11 cellular contexts compared by ENCODE assay signal in genomic region chr1:32353886-32354570, GRCh38. TPM values are rescaled to one million over a fixed set of nuclear protein-coding genes. Genes with fewer than 3 reads are reported as not detected.
DNase-seq lines count a peak whose midpoint lies in the region; ATAC-seq, FAIRE-seq and TF ChIP-seq lines count a peak whose summit lies in the region.
"Had no signal": no experiment of that assay in that cellular context is flagged by ENCODE, and none has a peak within 500 bp of the region (broad histone marks: within the 10 kb centered on the region; RNA-seq: fewer than 3 reads in every experiment).

No MANE protein-coding gene starts in this region.

- H3K4me1 ChIP-seq in liver (ENCODE audit: control insufficient read depth in 4 of 4, insufficient read depth in 4 of 4, low read length in 3 of 4) = peaks cover 7 to 41% (median 24%) of the 10 kb centered on the region in 4 donors
- H3K4me1 ChIP-seq in HepG2 (ENCODE audit: insufficient read depth, low read length) = peaks cover 63% of the 10 kb centered on the region

- CTCF ChIA-PET in HepG2 (lab: Yijun Ruan, JAX; ENCODE audit: low intra/inter-chr PET ratio, low total read pairs) = no interaction called here

- H3K4me3 ChIP-seq in liver (ENCODE audit: low read depth in 1 of 3, low read length in 3 of 3) = no peak overlapping the region
- H3K4me3 ChIP-seq in HepG2 (replicated peaks in 1 of 3; ENCODE audit: insufficient read depth in 1 of 3, low read depth in 2 of 3, low read length in 3 of 3) = no peak overlapping the region

- no peak for FAIRE-seq in HepG2 (lab: Jason Lieb, UNC)

- H2AFZ ChIP-seq in HepG2 (ENCODE audit: low read length) = no peak overlapping the region

- no peak for TF ChIP-seq EP300 in HepG2 (IDR thresholded peaks at IDR 0.05; ENCODE audit: low read depth in 2 of 2, low read length in 2 of 2)
- TF ChIP-seq EP300 in HepG2 (CRISPR knock-in tag; IDR thresholded peaks at IDR 0.05; ENCODE audit: borderline replicate concordance) = no peak

- intact Hi-C loops in HepG2 (cut with micrococcal nuclease; ENCODE audit: unreplicated experiment) = no loop called here

- in situ Hi-C loops in HepG2 (cut with HindIII; ENCODE audit: extremely low pct_ligation_motif_present, low pct_unique_long_range_greater_than_20kb) = no loop called here

- no peak for DNase-seq in HepG2 (ENCODE audit: low spot score)
- peak; percentile 40 for DNase-seq in dermis blood vessel endothelial cell
- DNase-seq in mucosa of gallbladder (ENCODE audit: low spot score) = peak; percentile 48
- DNase-seq in midbrain (lab: John Stamatoyannopoulos, UW) = no peak
- DNase-seq: activated CD8-positive, alpha-beta memory T cell treated with anti-CD3 and anti-CD28 coated beads, Interleukin-2, amount 10 ng/mL, durations not matched to agents 7 days and 5 days; foreskin keratinocyte; retina had no signal

- no peak for TF ChIP-seq POLR2A in HepG2 (IDR thresholded peaks at IDR 0.05; ENCODE audit: insufficient read depth in 1 of 2, low read depth in 2 of 2, low read length in 2 of 2)

- TF ChIP-seq RAD21 in liver (IDR thresholded peaks at IDR 0.05) = peak; percentile 19 to 46
- no peak for TF ChIP-seq RAD21 in HepG2 (CRISPR knock-in tag; IDR thresholded peaks at IDR 0.05)

- no peak for ATAC-seq in HepG2
- no peak for ATAC-seq in GM21576 (IDR thresholded peaks at IDR 0.05; ENCODE audit: unreplicated experiment)
- ATAC-seq in GM21381 (IDR thresholded peaks at IDR 0.05; ENCODE audit: unreplicated experiment) = no peak
- ATAC-seq in HG02759 (IDR thresholded peaks at IDR 0.05; ENCODE audit: unreplicated experiment) = no peak
- ATAC-seq: activated CD8-positive, alpha-beta memory T cell treated with anti-CD3 and anti-CD28 coated beads, Interleukin-2, amount 10 ng/mL, durations not matched to agents 7 days and 5 days; foreskin keratinocyte had no signal

- H3K27me3 ChIP-seq in liver (ENCODE audit: control insufficient read depth in 4 of 4, insufficient read depth in 4 of 4, low read length in 3 of 4) (no peaks in the 10 kb centered on the region), HepG2 (ENCODE audit: control insufficient read depth in 1 of 2, insufficient read depth in 2 of 2, low read length in 2 of 2) (no peaks in the 10 kb centered on the region)
- H3K27me3 ChIP-seq: foreskin keratinocyte had no signal

- peak overlapping the region; percentile 40 to 45 for H3K27ac ChIP-seq in liver (ENCODE audit: low read depth in 1 of 2, low read length in 2 of 2)
- no peak overlapping the region for H3K27ac ChIP-seq in HepG2 (ENCODE audit: extremely low read length, insufficient read depth, low read length)
- H3K27ac ChIP-seq: foreskin keratinocyte had no signal

- H3K9ac ChIP-seq in liver (ENCODE audit: low read depth in 1 of 2, low read length in 2 of 2) (no peak overlapping the region), HepG2 (ENCODE audit: insufficient read depth, low read depth, low read length) (no peak overlapping the region)

- TF ChIP-seq CTCF in liver (IDR thresholded peaks at IDR 0.05; ENCODE audit: low read depth, low read length, missing input control) (no peak), HepG2 (CRISPR knock-in tag; IDR thresholded peaks at IDR 0.05) (no peak)

- no peaks in the 10 kb centered on the region for H3K79me2 ChIP-seq in HepG2 (ENCODE audit: insufficient read depth, low read length)

- H3K4me2 ChIP-seq in HepG2 (ENCODE audit: low read depth, low read length) = no peak overlapping the region

- no peaks in the 10 kb centered on the region for H3K9me3 ChIP-seq in liver (ENCODE audit: control insufficient read depth in 4 of 4, low read length in 3 of 4)
- H3K9me3 ChIP-seq in HepG2 (ENCODE audit: low read length) = no peaks in the 10 kb centered on the region

- BruUV-seq in HepG2 (replicated peaks; lab: Mats Ljungman, UMichigan) = no TSS peak

- POLR2A ChIA-PET in HepG2 (lab: Yijun Ruan, JAX) = interaction anchor here (1.0 to 10.1 kb wide), 5 partner anchors 9 to 41 kb away, joined by 3 to 222 read pairs (median 17); partner anchors contain the start of genes BSDC1 and MARCKSL1

- WGBS in liver = 68% methylated on average over 2 of the region's 2 CpGs
- WGBS in HepG2 (ENCODE audit: low lambda C conversion rate) = 70% methylated on average over 2 of the region's 2 CpGs

- H4K20me1 ChIP-seq in HepG2 (ENCODE audit: insufficient read depth, low read length) = no peaks in the 10 kb centered on the region

- H3K36me3 ChIP-seq in liver (ENCODE audit: control insufficient read depth in 4 of 4, insufficient read depth in 3 of 4, low read depth in 1 of 4, low read length in 3 of 4) (no peaks in the 10 kb centered on the region), HepG2 (replicated peaks in 1 of 2; ENCODE audit: control insufficient read depth in 1 of 2, insufficient read depth in 2 of 2, low read length in 2 of 2) (no peaks in the 10 kb centered on the region)

RNA-seq across cellular contexts. Expression of gene FAM229A, which starts 8.3 kb away (rescaled TPM):
- total RNA-seq in liver (1 to 10 TPM; 2.4 to 3.3 TPM), HepG2 (2016; rRNA removed; fragmentation: Illumina TruSeq; extraction: Trizol) (0.31 and 3.2 TPM in 2 replicates), dermis blood vessel endothelial cell (0.88 and 2.0 TPM in 2 replicates), mucosa of gallbladder (11.1 TPM)
- polyA plus RNA-seq in liver (1 to 10 TPM; 1.6 to 1.8 TPM), HepG2 (2011; rRNA removed) (17.6 and 21.8 TPM in 2 replicates)
- 0.71 TPM in 1 of 2 replicates, not detected in the other for total RNA-seq in HepG2 (2016; cell fraction: cytosol; rRNA removed; fragmentation: Illumina TruSeq; extraction: Trizol; ENCODE audit: low read depth)
- 0.46 and 3.1 TPM in 2 replicates for total RNA-seq in HepG2 (2016; cell fraction: insoluble cytoplasmic fraction; rRNA removed; fragmentation: Illumina TruSeq; extraction: Trizol)
- 0.12 and 0.65 TPM in 2 replicates for total RNA-seq in HepG2 (2016; cell fraction: membrane; rRNA removed; fragmentation: Illumina TruSeq; extraction: Trizol)
- 3.2 and 5.0 TPM in 2 replicates for total RNA-seq in HepG2 (2016; cell fraction: nucleus; rRNA removed; fragmentation: Illumina TruSeq; extraction: Trizol)
- polyA plus RNA-seq in HepG2 (2011; cell fraction: cytosol; rRNA removed) = 2.4 and 5.1 TPM in 2 replicates
- polyA plus RNA-seq in HepG2 (2011; cell fraction: nucleus; rRNA removed) = 142 and 179 TPM in 2 replicates
- 7.7 and 16.0 TPM in 2 replicates for polyA plus RNA-seq in HepG2 (2012)
- polyA plus RNA-seq in HepG2 (2016; cell fraction: cytosol; fragmentation: Illumina TruSeq; extraction: Trizol; ENCODE audit: low read depth) = 0.22 and 0.24 TPM in 2 replicates
- polyA plus RNA-seq in HepG2 (2016; cell fraction: insoluble cytoplasmic fraction; fragmentation: Illumina TruSeq; extraction: Trizol; ENCODE audit: low read depth) = 0.81 and 0.98 TPM in 2 replicates
- polyA plus RNA-seq in HepG2 (2016; cell fraction: membrane; fragmentation: Illumina TruSeq; extraction: Trizol; ENCODE audit: low read depth) = 0.13 and 0.55 TPM in 2 replicates
- polyA plus RNA-seq in HepG2 (2016; cell fraction: nucleus; fragmentation: Illumina TruSeq; extraction: Trizol; ENCODE audit: insufficient read depth, low read depth) = 26.3 and 28.4 TPM in 2 replicates
- 6.1 and 8.3 TPM in 2 replicates for polyA minus RNA-seq in HepG2 (2011; rRNA and poly(A)+ RNA removed; ENCODE audit: low replicate concordance)
- 1.3 and 1.8 TPM in 2 replicates for polyA minus RNA-seq in HepG2 (2011; cell fraction: cytosol; rRNA and poly(A)+ RNA removed)
- 16.6 and 17.9 TPM in 2 replicates for polyA minus RNA-seq in HepG2 (2011; cell fraction: nucleus; rRNA and poly(A)+ RNA removed)

RNA-seq across cellular contexts. Expression of gene TSSK3, which starts 8.3 kb away (rescaled TPM):
- total RNA-seq in liver (under 1 TPM in 1 of 2 donors, not detected in 1; 0.50 TPM), HepG2 (2016; rRNA removed; fragmentation: Illumina TruSeq; extraction: Trizol) (0.62 and 1.0 TPM in 2 replicates), dermis blood vessel endothelial cell (0.14 TPM in 1 of 2 replicates, not detected in the other), mucosa of gallbladder (3.3 TPM)
- polyA plus RNA-seq in liver (under 1 TPM in 1 of 2 donors, not detected in 1; 0.14 TPM), HepG2 (2011; rRNA removed) (1.1 and 2.0 TPM in 2 replicates)
- total RNA-seq in HepG2 (2016; cell fraction: cytosol; rRNA removed; fragmentation: Illumina TruSeq; extraction: Trizol; ENCODE audit: low read depth) = not detected in 2 replicates
- 2.0 TPM in 1 of 2 replicates, not detected in the other for total RNA-seq in HepG2 (2016; cell fraction: insoluble cytoplasmic fraction; rRNA removed; fragmentation: Illumina TruSeq; extraction: Trizol)
- total RNA-seq in HepG2 (2016; cell fraction: membrane; rRNA removed; fragmentation: Illumina TruSeq; extraction: Trizol) = 0.53 TPM in 1 of 2 replicates, not detected in the other
- 0.85 and 3.2 TPM in 2 replicates for total RNA-seq in HepG2 (2016; cell fraction: nucleus; rRNA removed; fragmentation: Illumina TruSeq; extraction: Trizol)
- polyA plus RNA-seq in HepG2 (2011; cell fraction: cytosol; rRNA removed) = 0.31 and 0.35 TPM in 2 replicates
- 5.2 and 6.5 TPM in 2 replicates for polyA plus RNA-seq in HepG2 (2011; cell fraction: nucleus; rRNA removed)
- polyA plus RNA-seq in HepG2 (2012) = 5.4 and 6.5 TPM in 2 replicates
- not detected in 2 replicates for polyA plus RNA-seq in HepG2 (2016; cell fraction: cytosol; fragmentation: Illumina TruSeq; extraction: Trizol; ENCODE audit: low read depth)
- polyA plus RNA-seq in HepG2 (2016; cell fraction: insoluble cytoplasmic fraction; fragmentation: Illumina TruSeq; extraction: Trizol; ENCODE audit: low read depth) = 0.23 TPM in 1 of 2 replicates, not detected in the other
- polyA plus RNA-seq in HepG2 (2016; cell fraction: membrane; fragmentation: Illumina TruSeq; extraction: Trizol; ENCODE audit: low read depth) = 0.43 TPM in 1 of 2 replicates, not detected in the other
- polyA plus RNA-seq in HepG2 (2016; cell fraction: nucleus; fragmentation: Illumina TruSeq; extraction: Trizol; ENCODE audit: insufficient read depth, low read depth) = 3.9 TPM in 2 replicates
- 1.1 and 2.7 TPM in 2 replicates for polyA minus RNA-seq in HepG2 (2011; rRNA and poly(A)+ RNA removed; ENCODE audit: low replicate concordance)
- not detected in 2 replicates for polyA minus RNA-seq in HepG2 (2011; cell fraction: cytosol; rRNA and poly(A)+ RNA removed)
- polyA minus RNA-seq in HepG2 (2011; cell fraction: nucleus; rRNA and poly(A)+ RNA removed) = 2.3 and 3.6 TPM in 2 replicates
- total RNA-seq: foreskin keratinocyte had no signal
- polyA plus RNA-seq: foreskin keratinocyte had no signal

RNA-seq across cellular contexts. Expression of gene MARCKSL1, which starts 18.0 kb away (rescaled TPM):
- 10 to 100 TPM; 13.0 to 20.3 TPM for total RNA-seq in liver
- polyA plus RNA-seq in liver = 10 to 100 TPM; 16.6 to 29.5 TPM
- total RNA-seq in HepG2 (2016; rRNA removed; fragmentation: Illumina TruSeq; extraction: Trizol) = 81.9 and 85.1 TPM in 2 replicates
- 39.3 and 48.2 TPM in 2 replicates for total RNA-seq in HepG2 (2016; cell fraction: cytosol; rRNA removed; fragmentation: Illumina TruSeq; extraction: Trizol; ENCODE audit: low read depth)
- total RNA-seq in HepG2 (2016; cell fraction: insoluble cytoplasmic fraction; rRNA removed; fragmentation: Illumina TruSeq; extraction: Trizol) = 79.9 and 80.4 TPM in 2 replicates
- total RNA-seq in HepG2 (2016; cell fraction: membrane; rRNA removed; fragmentation: Illumina TruSeq; extraction: Trizol) = 99.4 and 121 TPM in 2 replicates
- 41.2 and 48.0 TPM in 2 replicates for total RNA-seq in HepG2 (2016; cell fraction: nucleus; rRNA removed; fragmentation: Illumina TruSeq; extraction: Trizol)
- 134 and 155 TPM in 2 replicates for polyA plus RNA-seq in HepG2 (2011; rRNA removed)
- polyA plus RNA-seq in HepG2 (2011; cell fraction: cytosol; rRNA removed) = 175 and 198 TPM in 2 replicates
- 42.9 and 54.2 TPM in 2 replicates for polyA plus RNA-seq in HepG2 (2011; cell fraction: nucleus; rRNA removed)
- 93.4 and 110 TPM in 2 replicates for polyA plus RNA-seq in HepG2 (2012)
- polyA plus RNA-seq in HepG2 (2016; cell fraction: cytosol; fragmentation: Illumina TruSeq; extraction: Trizol; ENCODE audit: low read depth) = 130 and 155 TPM in 2 replicates
- 249 and 301 TPM in 2 replicates for polyA plus RNA-seq in HepG2 (2016; cell fraction: insoluble cytoplasmic fraction; fragmentation: Illumina TruSeq; extraction: Trizol; ENCODE audit: low read depth)
- 253 and 267 TPM in 2 replicates for polyA plus RNA-seq in HepG2 (2016; cell fraction: membrane; fragmentation: Illumina TruSeq; extraction: Trizol; ENCODE audit: low read depth)
- 142 and 146 TPM in 2 replicates for polyA plus RNA-seq in HepG2 (2016; cell fraction: nucleus; fragmentation: Illumina TruSeq; extraction: Trizol; ENCODE audit: insufficient read depth, low read depth)
- polyA minus RNA-seq in HepG2 (2011; rRNA and poly(A)+ RNA removed; ENCODE audit: low replicate concordance) = 31.7 and 183 TPM in 2 replicates
- 56.3 and 59.3 TPM in 2 replicates for polyA minus RNA-seq in HepG2 (2011; cell fraction: cytosol; rRNA and poly(A)+ RNA removed)
- polyA minus RNA-seq in HepG2 (2011; cell fraction: nucleus; rRNA and poly(A)+ RNA removed) = 34.6 and 44.4 TPM in 2 replicates
- total RNA-seq in dermis blood vessel endothelial cell = 129 and 147 TPM in 2 replicates
- total RNA-seq in mucosa of gallbladder = 303 TPM

RNA-seq across cellular contexts. Expression of gene BSDC1, which starts 40.2 kb away (rescaled TPM):
- total RNA-seq in liver (10 to 100 TPM; 62.5 to 65.9 TPM), HepG2 (2016; rRNA removed; fragmentation: Illumina TruSeq; extraction: Trizol) (33.2 and 40.3 TPM in 2 replicates), dermis blood vessel endothelial cell (61.5 and 75.7 TPM in 2 replicates), mucosa of gallbladder (101 TPM)
- polyA plus RNA-seq in liver (10 to 100 TPM; 40.0 to 41.4 TPM), HepG2 (2011; rRNA removed) (64.2 and 81.8 TPM in 2 replicates)
- total RNA-seq in HepG2 (2016; cell fraction: cytosol; rRNA removed; fragmentation: Illumina TruSeq; extraction: Trizol; ENCODE audit: low read depth) = 10.7 and 10.9 TPM in 2 replicates
- total RNA-seq in HepG2 (2016; cell fraction: insoluble cytoplasmic fraction; rRNA removed; fragmentation: Illumina TruSeq; extraction: Trizol) = 35.8 and 41.1 TPM in 2 replicates
- 15.7 and 16.3 TPM in 2 replicates for total RNA-seq in HepG2 (2016; cell fraction: membrane; rRNA removed; fragmentation: Illumina TruSeq; extraction: Trizol)
- total RNA-seq in HepG2 (2016; cell fraction: nucleus; rRNA removed; fragmentation: Illumina TruSeq; extraction: Trizol) = 35.4 and 45.5 TPM in 2 replicates
- 39.7 and 41.1 TPM in 2 replicates for polyA plus RNA-seq in HepG2 (2011; cell fraction: cytosol; rRNA removed)
- 145 and 160 TPM in 2 replicates for polyA plus RNA-seq in HepG2 (2011; cell fraction: nucleus; rRNA removed)
- polyA plus RNA-seq in HepG2 (2012) = 41.1 and 50.3 TPM in 2 replicates
- polyA plus RNA-seq in HepG2 (2016; cell fraction: cytosol; fragmentation: Illumina TruSeq; extraction: Trizol; ENCODE audit: low read depth) = 2.1 and 2.8 TPM in 2 replicates
- 28.1 and 29.2 TPM in 2 replicates for polyA plus RNA-seq in HepG2 (2016; cell fraction: insoluble cytoplasmic fraction; fragmentation: Illumina TruSeq; extraction: Trizol; ENCODE audit: low read depth)
- polyA plus RNA-seq in HepG2 (2016; cell fraction: membrane; fragmentation: Illumina TruSeq; extraction: Trizol; ENCODE audit: low read depth) = 5.8 and 6.2 TPM in 2 replicates
- 54.5 and 62.2 TPM in 2 replicates for polyA plus RNA-seq in HepG2 (2016; cell fraction: nucleus; fragmentation: Illumina TruSeq; extraction: Trizol; ENCODE audit: insufficient read depth, low read depth)
- 42.3 and 46.5 TPM in 2 replicates for polyA minus RNA-seq in HepG2 (2011; rRNA and poly(A)+ RNA removed; ENCODE audit: low replicate concordance)
- 22.8 and 24.4 TPM in 2 replicates for polyA minus RNA-seq in HepG2 (2011; cell fraction: cytosol; rRNA and poly(A)+ RNA removed)
- 68.5 and 83.3 TPM in 2 replicates for polyA minus RNA-seq in HepG2 (2011; cell fraction: nucleus; rRNA and poly(A)+ RNA removed)

Comparison
In these comparisons a context has a peak if more than half of its experiments do, and no peak if none do; other contexts are left out.
1. DNase-seq: peak in dermis blood vessel endothelial cell (single experiment) and mucosa of gallbladder (single experiment); none in HepG2 (single experiment) and midbrain (single experiment).